8 cellular contexts compared by ENCODE assay signal in genomic region chr16:82323171-82323570, GRCh38.
"Had no signal": no experiment of that assay in that cellular context is flagged by ENCODE, and none has a peak within 500 bp of the region (broad histone marks: within the 10 kb centered on the region; RNA-seq: fewer than 3 reads in every experiment).

No MANE protein-coding gene starts in this region.

- H3K4me2 ChIP-seq: GM23338 had no signal

- ATAC-seq: GM23338 had no signal

- H2AFZ ChIP-seq: GM23338 had no signal

- FAIRE-seq: H1, H54, HTR-8/SVneo had no signal

- DNase-seq: H9, HCEC 1CT, HFFc6, KG1 had no signal

- H3K4me3 ChIP-seq: GM23338 had no signal
